Comparison of ENCODE assay signal across 13 cellular contexts in the genomic region with DNA sequence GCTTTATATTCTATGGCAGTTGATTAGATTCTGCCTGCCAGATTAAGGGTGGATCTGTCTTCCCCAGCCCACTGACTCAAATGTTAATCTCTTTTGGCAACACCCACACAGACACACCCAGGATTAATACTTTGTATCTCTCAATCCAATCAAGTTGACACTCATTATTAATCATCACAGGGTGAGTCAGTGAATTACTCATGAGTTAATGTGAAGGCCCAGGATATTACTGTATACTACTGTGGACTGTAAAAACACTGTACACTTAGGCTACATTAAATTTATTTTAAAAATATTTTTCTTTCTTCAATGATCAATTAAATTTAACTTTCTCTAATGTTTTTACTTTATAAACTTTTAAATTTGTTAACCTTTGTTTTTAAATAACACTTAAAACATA.
DNase-seq lines count a peak whose midpoint lies in the region; ATAC-seq, FAIRE-seq and TF ChIP-seq lines count a peak whose summit lies in the region.
"Had no signal": no experiment of that assay in that cellular context is flagged by ENCODE, and none has a peak within 500 bp of the region (broad histone marks: within the 10 kb centered on the region; RNA-seq: fewer than 3 reads in every experiment).

No MANE protein-coding gene starts in this region.

- H3K36me3 Mint-ChIP-seq in activated CD4-positive, alpha-beta T cell treated with anti-CD3 and anti-CD28 coated beads, Interleukin-2, amount 10 ng/mL, durations not matched to agents 7 days and 5 days (ENCODE audit: low read depth): no peaks in the 10 kb centered on the region

- CTCF ChIA-PET in activated CD4-positive, alpha-beta T cell treated with anti-CD3 and anti-CD28 coated beads, Interleukin-2, amount 10 ng/mL, durations not matched to agents 7 days and 5 days (lab: Charles Lee): no interaction called here

- no peak overlapping the region for H3K27ac Mint-ChIP-seq in activated CD4-positive, alpha-beta T cell treated with anti-CD3 and anti-CD28 coated beads, Interleukin-2, amount 10 ng/mL, durations not matched to agents 7 days and 5 days

- ATAC-seq in pancreas (no peak), GM19397 (IDR thresholded peaks at IDR 0.05; ENCODE audit: unreplicated experiment) (no peak)

- TF ChIP-seq CTCF in pancreas (IDR thresholded peaks at IDR 0.05): no peak

- H3K27me3 ChIP-seq in pancreas: peaks cover 0 to 4% (median 1%) of the 10 kb centered on the region in 4 donors

- POLR2A ChIA-PET in activated CD4-positive, alpha-beta T cell treated with anti-CD3 and anti-CD28 coated beads, Interleukin-2, amount 10 ng/mL, durations not matched to agents 7 days and 5 days (lab: Charles Lee): no interaction called here

- H3K27ac ChIP-seq in pancreas: no peak overlapping the region
- H3K27ac ChIP-seq: C4-2B, PC-9 had no signal

- DNase-seq in HT1080 (ENCODE audit: low read depth) (peak; percentile 58), RCC 7860 (ENCODE audit: low spot score) (no peak), pancreas (no peak), NCI-H2171 (lab: John Stamatoyannopoulos, UW) (no peak)
- no peak for DNase-seq in activated CD4-positive, alpha-beta T cell treated with anti-CD3 and anti-CD28 coated beads, Interleukin-2, amount 10 ng/mL, durations not matched to agents 7 days and 5 days
- DNase-seq: Karpas-422, NCI-H187, NCI-H446, PC-9, SHP77 treated with DMSO at 0.1 percent for 48 hours had no signal

- FAIRE-seq in RCC 7860 (lab: Jason Lieb, UNC) (peak; percentile 15), endometrium (lab: Jason Lieb, UNC) (peak; percentile 41), pancreas (lab: Jason Lieb, UNC) (peak; percentile 71)

- H3K4me3 Mint-ChIP-seq in activated CD4-positive, alpha-beta T cell treated with anti-CD3 and anti-CD28 coated beads, Interleukin-2, amount 10 ng/mL, durations not matched to agents 7 days and 5 days: no peak overlapping the region

- no peak overlapping the region for H3K4me3 ChIP-seq in pancreas
- H3K4me3 ChIP-seq: PC-9 had no signal

- H3K4me1 Mint-ChIP-seq in activated CD4-positive, alpha-beta T cell treated with anti-CD3 and anti-CD28 coated beads, Interleukin-2, amount 10 ng/mL, durations not matched to agents 7 days and 5 days: no peaks in the 10 kb centered on the region

- no peaks in the 10 kb centered on the region for H3K9me3 Mint-ChIP-seq in activated CD4-positive, alpha-beta T cell treated with anti-CD3 and anti-CD28 coated beads, Interleukin-2, amount 10 ng/mL, durations not matched to agents 7 days and 5 days

- no peaks in the 10 kb centered on the region for H3K36me3 ChIP-seq in pancreas

- H3K9me3 ChIP-seq in pancreas: no peaks in the 10 kb centered on the region

- no peaks in the 10 kb centered on the region for H3K27me3 Mint-ChIP-seq in activated CD4-positive, alpha-beta T cell treated with anti-CD3 and anti-CD28 coated beads, Interleukin-2, amount 10 ng/mL, durations not matched to agents 7 days and 5 days

- intact Hi-C loops in pancreas (cut with DNase I): no loop called here

- no peaks in the 10 kb centered on the region for H3K4me1 ChIP-seq in pancreas
